Comparison of ENCODE assay signal across 17 cellular contexts in the genomic region with DNA sequence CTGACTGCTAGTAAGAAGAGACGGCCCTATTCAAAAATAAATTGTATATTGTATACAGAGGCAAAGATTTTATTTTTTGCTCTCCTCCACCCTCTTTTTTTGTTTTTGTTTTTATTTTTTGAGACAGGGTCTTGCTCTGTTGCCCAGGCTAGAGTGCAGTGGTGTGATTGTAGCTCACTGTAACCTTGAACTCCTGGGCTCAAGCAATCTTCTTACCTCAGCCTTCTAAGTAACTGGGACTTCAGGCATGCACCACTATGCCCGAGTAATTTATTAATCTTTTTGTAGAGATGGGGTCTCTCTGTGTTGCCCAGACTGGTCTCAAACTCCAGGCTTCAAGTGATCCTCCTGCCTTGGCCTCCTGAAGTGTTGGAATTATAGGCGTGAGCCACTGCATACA.
DNase-seq lines count a peak whose midpoint lies in the region; TF ChIP-seq lines count a peak whose summit lies in the region.
"Had no signal": no experiment of that assay in that cellular context is flagged by ENCODE, and none has a peak within 500 bp of the region (broad histone marks: within the 10 kb centered on the region; RNA-seq: fewer than 3 reads in every experiment).

No MANE protein-coding gene starts in this region.

- no peak overlapping the region for H3K4me3 ChIP-seq in HEK293 (ENCODE audit: low read depth, low read length)
- H3K4me3 ChIP-seq: Peyer's patch had no signal

- TF ChIP-seq CTCF in C4-2B (conservative IDR thresholded peaks at IDR 0.05) (no peak), HEK293 (tag by site-specific recombination; IDR thresholded peaks at IDR 0.05) (no peak), chondrocyte (IDR thresholded peaks at IDR 0.05) (no peak), osteocyte (IDR thresholded peaks at IDR 0.05) (no peak)

- peaks cover 5% of the 10 kb centered on the region for H3K4me1 ChIP-seq in HEK293 (ENCODE audit: control insufficient read depth, insufficient read depth, low read length)
- H3K4me1 ChIP-seq: Peyer's patch had no signal

- no peaks in the 10 kb centered on the region for H3K9me3 ChIP-seq in HEK293 (ENCODE audit: control insufficient read depth, insufficient read depth, low read depth, low read length)
- H3K9me3 ChIP-seq: Peyer's patch, SK-N-SH had no signal

- no peak for DNase-seq in chondrocyte (ENCODE audit: low spot score)
- no peak for DNase-seq in osteocyte (ENCODE audit: extremely low spot score, unreplicated experiment)
- no peak for DNase-seq in NCI-H2196 (lab: John Stamatoyannopoulos, UW; ENCODE audit: unreplicated experiment)
- no peak for DNase-seq in midbrain (lab: John Stamatoyannopoulos, UW)
- no peak for DNase-seq in germinal center (ENCODE audit: low spot score)
- DNase-seq: ACHN, AML-193, DMS79 treated with DMSO at 0.1 percent for 48 hours, NCI-H1436, NCI-H2029 treated with DMSO at 0.1 percent for 48 hours, NCI-H524, Peyer's patch, Right ventricle myocardium superior, SK-N-SH had no signal

- H3K4me1 Mint-ChIP-seq in chondrocyte (ENCODE audit: low read depth) (peaks cover 38% of the 10 kb centered on the region), osteocyte (ENCODE audit: unreplicated experiment) (peaks cover 24% of the 10 kb centered on the region)

- no peaks in the 10 kb centered on the region; a peak in 1 of 3 replicates for H3K36me3 ChIP-seq in HEK293 (ENCODE audit: control insufficient read depth in 2 of 2, insufficient read depth in 1 of 2, low read length in 2 of 2)
- H3K36me3 ChIP-seq: Peyer's patch had no signal

- peaks cover 19% of the 10 kb centered on the region for H3K36me3 Mint-ChIP-seq in chondrocyte (ENCODE audit: low read depth)
- peaks cover 23% of the 10 kb centered on the region for H3K36me3 Mint-ChIP-seq in osteocyte (ENCODE audit: unreplicated experiment)

- H3K27me3 Mint-ChIP-seq in chondrocyte (ENCODE audit: low read depth) (no peaks in the 10 kb centered on the region), osteocyte (ENCODE audit: unreplicated experiment) (no peaks in the 10 kb centered on the region)

- CTCF ChIA-PET in HEK293 (lab: Yijun Ruan, JAX), result interaction anchor here (0.8 to 1.1 kb wide), 2 partner anchors 13 to 171 kb away, joined by 3 to 4 read pairs; no protein-coding TSS in a partner anchor

- POLR2A ChIA-PET in HEK293 (lab: Yijun Ruan, JAX), result interaction anchor here (0.9 kb wide), 1 partner anchor 73 kb away, joined by 3 read pairs; no protein-coding TSS in a partner anchor

- H3K4me3 Mint-ChIP-seq in chondrocyte (ENCODE audit: unreplicated experiment) (no peak overlapping the region), osteocyte (ENCODE audit: unreplicated experiment) (no peak overlapping the region)

- peak overlapping the region; percentile 87 for H3K27ac Mint-ChIP-seq in chondrocyte (ENCODE audit: unreplicated experiment)
- peak overlapping the region; percentile 70 for H3K27ac Mint-ChIP-seq in osteocyte (ENCODE audit: unreplicated experiment)

- peak overlapping the region; percentile 36; the same call in 1 of the 2 replicates for H3K27ac ChIP-seq in C4-2B
- no peak overlapping the region for H3K27ac ChIP-seq in HEK293 (ENCODE audit: extremely low read depth, low read depth, low read length)
- H3K27ac ChIP-seq: KMS-11, Peyer's patch had no signal

- H3K9me3 Mint-ChIP-seq in chondrocyte (ENCODE audit: low read depth) (no peaks in the 10 kb centered on the region), osteocyte (ENCODE audit: unreplicated experiment) (no peaks in the 10 kb centered on the region)

TF ChIP-seq in HEK293, 187 proteins besides CTCF, POLR2A, EP300 and RAD21:
- no peak for TF ChIP-seq ZNF629 (tag by site-specific recombination; IDR thresholded peaks at IDR 0.05)
- TF ChIP-seq ZNF121 (tag by site-specific recombination; IDR thresholded peaks at IDR 0.05), result peak; percentile 52; the same call in 1 of the 2 replicates
- TF ChIP-seq ZSCAN23 (tag by site-specific recombination; IDR thresholded peaks at IDR 0.05), result no peak
- no peak for TF ChIP-seq ZNF473 (tag by site-specific recombination; IDR thresholded peaks at IDR 0.05)
- TF ChIP-seq, protein P1, sequence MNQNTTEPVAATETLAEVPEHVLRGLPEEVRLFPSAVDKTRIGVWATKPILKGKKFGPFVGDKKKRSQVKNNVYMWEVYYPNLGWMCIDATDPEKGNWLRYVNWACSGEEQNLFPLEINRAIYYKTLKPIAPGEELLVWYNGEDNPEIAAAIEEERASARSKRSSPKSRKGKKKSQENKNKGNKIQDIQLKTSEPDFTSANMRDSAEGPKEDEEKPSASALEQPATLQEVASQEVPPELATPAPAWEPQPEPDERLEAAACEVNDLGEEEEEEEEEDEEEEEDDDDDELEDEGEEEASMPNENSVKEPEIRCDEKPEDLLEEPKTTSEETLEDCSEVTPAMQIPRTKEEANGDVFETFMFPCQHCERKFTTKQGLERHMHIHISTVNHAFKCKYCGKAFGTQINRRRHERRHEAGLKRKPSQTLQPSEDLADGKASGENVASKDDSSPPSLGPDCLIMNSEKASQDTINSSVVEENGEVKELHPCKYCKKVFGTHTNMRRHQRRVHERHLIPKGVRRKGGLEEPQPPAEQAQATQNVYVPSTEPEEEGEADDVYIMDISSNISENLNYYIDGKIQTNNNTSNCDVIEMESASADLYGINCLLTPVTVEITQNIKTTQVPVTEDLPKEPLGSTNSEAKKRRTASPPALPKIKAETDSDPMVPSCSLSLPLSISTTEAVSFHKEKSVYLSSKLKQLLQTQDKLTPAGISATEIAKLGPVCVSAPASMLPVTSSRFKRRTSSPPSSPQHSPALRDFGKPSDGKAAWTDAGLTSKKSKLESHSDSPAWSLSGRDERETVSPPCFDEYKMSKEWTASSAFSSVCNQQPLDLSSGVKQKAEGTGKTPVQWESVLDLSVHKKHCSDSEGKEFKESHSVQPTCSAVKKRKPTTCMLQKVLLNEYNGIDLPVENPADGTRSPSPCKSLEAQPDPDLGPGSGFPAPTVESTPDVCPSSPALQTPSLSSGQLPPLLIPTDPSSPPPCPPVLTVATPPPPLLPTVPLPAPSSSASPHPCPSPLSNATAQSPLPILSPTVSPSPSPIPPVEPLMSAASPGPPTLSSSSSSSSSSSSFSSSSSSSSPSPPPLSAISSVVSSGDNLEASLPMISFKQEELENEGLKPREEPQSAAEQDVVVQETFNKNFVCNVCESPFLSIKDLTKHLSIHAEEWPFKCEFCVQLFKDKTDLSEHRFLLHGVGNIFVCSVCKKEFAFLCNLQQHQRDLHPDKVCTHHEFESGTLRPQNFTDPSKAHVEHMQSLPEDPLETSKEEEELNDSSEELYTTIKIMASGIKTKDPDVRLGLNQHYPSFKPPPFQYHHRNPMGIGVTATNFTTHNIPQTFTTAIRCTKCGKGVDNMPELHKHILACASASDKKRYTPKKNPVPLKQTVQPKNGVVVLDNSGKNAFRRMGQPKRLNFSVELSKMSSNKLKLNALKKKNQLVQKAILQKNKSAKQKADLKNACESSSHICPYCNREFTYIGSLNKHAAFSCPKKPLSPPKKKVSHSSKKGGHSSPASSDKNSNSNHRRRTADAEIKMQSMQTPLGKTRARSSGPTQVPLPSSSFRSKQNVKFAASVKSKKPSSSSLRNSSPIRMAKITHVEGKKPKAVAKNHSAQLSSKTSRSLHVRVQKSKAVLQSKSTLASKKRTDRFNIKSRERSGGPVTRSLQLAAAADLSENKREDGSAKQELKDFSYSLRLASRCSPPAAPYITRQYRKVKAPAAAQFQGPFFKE (tag by site-specific recombination; IDR thresholded peaks at IDR 0.05; ENCODE audit: borderline replicate concordance), result no peak
- TF ChIP-seq ZNF701 (tag by site-specific recombination; IDR thresholded peaks at IDR 0.05), result no peak
